29 cellular contexts compared by ENCODE assay signal in genomic region chr7:11153694-11154093, GRCh38.
DNase-seq lines count a peak whose midpoint lies in the region; ATAC-seq and TF ChIP-seq lines count a peak whose summit lies in the region.
"Had no signal": no experiment of that assay in that cellular context is flagged by ENCODE, and none has a peak within 500 bp of the region (broad histone marks: within the 10 kb centered on the region; RNA-seq: fewer than 3 reads in every experiment).

No MANE protein-coding gene starts in this region.

- POLR2A ChIA-PET in CD8-positive, alpha-beta memory T cell (lab: Charles Lee) = no interaction called here

- H3K27ac ChIP-seq in DOHH2 (ENCODE audit: low read depth, low read length) (no peak overlapping the region), VCaP (no peak overlapping the region)
- no peak overlapping the region for H3K27ac ChIP-seq in CD8-positive, alpha-beta memory T cell (ENCODE audit: low read depth, low read length)
- H3K27ac ChIP-seq: coronary artery, esophagus squamous epithelium, gastroesophageal sphincter, sigmoid colon, SK-N-MC, tibial artery had no signal

- H4K20me1 ChIP-seq in DOHH2 (ENCODE audit: control insufficient read depth, insufficient read depth, low read depth, low read length) = no peaks in the 10 kb centered on the region

- TF ChIP-seq CTCF in DOHH2 (IDR thresholded peaks at IDR 0.05; ENCODE audit: low read depth, low read length, poor library complexity, severe bottlenecking) = peak; percentile 24
- TF ChIP-seq CTCF in LNCaP clone FGC (IDR thresholded peaks at IDR 0.05; ENCODE audit: control insufficient read depth, extremely low read depth, insufficient read depth) = 0 out of 2 replicates have a peak, but pooled peaks have one; percentile 1
- peak; percentile 63 for TF ChIP-seq CTCF in VCaP (conservative IDR thresholded peaks at IDR 0.05)

- no peak overlapping the region for H3K4me2 ChIP-seq in DOHH2 (ENCODE audit: low read length)

- no peaks in the 10 kb centered on the region for H3K9me3 ChIP-seq in DOHH2 (ENCODE audit: control insufficient read depth, insufficient read depth, low read length)
- H3K9me3 ChIP-seq in CD8-positive, alpha-beta memory T cell (ENCODE audit: low read length) = no peaks in the 10 kb centered on the region
- H3K9me3 ChIP-seq: esophagus squamous epithelium, gastroesophageal sphincter, sigmoid colon, tibial artery had no signal

- DNase-seq in LNCaP clone FGC (ENCODE audit: low read depth) (no peak), left lobe of liver (ENCODE audit: low spot score) (no peak), cerebellar cortex (ENCODE audit: low spot score) (no peak), activated gamma-delta T cell (lab: John Stamatoyannopoulos, UW) (no peak), NCI-H526 treated with DMSO at 0.1 percent for 48 hours (lab: John Stamatoyannopoulos, UW) (no peak)
- DNase-seq in CD8-positive, alpha-beta memory T cell = no peak
- DNase-seq: activated CD4-positive, alpha-beta T cell treated with anti-CD3 and anti-CD28 coated beads for 48 hours; activated T-cell treated with anti-CD3 and anti-CD28 coated beads, Interleukin-2, amount 50 U/mL, for 24 hours; amniotic stem cell; CD4-positive, CD25-positive, alpha-beta regulatory T cell; esophagus squamous epithelium; GDM1; HCEC 1CT; hypothalamus; NCI-H1105; NCI-H2081 treated with DMSO at 0.1 percent for 48 hours; NCI-H510A; nephron progenitor cell; posterior cingulate gyrus; RPMI8226; sigmoid colon; stimulated activated naive CD4-positive, alpha-beta T cell treated with Interleukin-2 at 50 U/mL for 16 hours; T-helper 2 cell; tibial artery had no signal

- H3K4me3 Mint-ChIP-seq in CD8-positive, alpha-beta memory T cell = no peak overlapping the region
- H3K4me3 Mint-ChIP-seq: activated T-cell treated with anti-CD3 and anti-CD28 coated beads, Interleukin-2, amount 50 U/mL, for 24 hours; CD4-positive, CD25-positive, alpha-beta regulatory T cell; nephron progenitor cell had no signal

- peaks cover 0 to 4% (median 0%) of the 10 kb centered on the region in 3 donors for H3K4me1 Mint-ChIP-seq in CD8-positive, alpha-beta memory T cell
- H3K4me1 Mint-ChIP-seq: nephron progenitor cell had no signal

- H3K4me1 ChIP-seq in DOHH2 (ENCODE audit: control insufficient read depth, low read length) = no peaks in the 10 kb centered on the region
- H3K4me1 ChIP-seq in CD8-positive, alpha-beta memory T cell (ENCODE audit: insufficient read depth, low read length) = no peaks in the 10 kb centered on the region
- H3K4me1 ChIP-seq: esophagus squamous epithelium, gastroesophageal sphincter, sigmoid colon, tibial artery had no signal

- ATAC-seq in left lobe of liver = peak; percentile 83
- ATAC-seq: gastroesophageal sphincter had no signal

- H3K27me3 Mint-ChIP-seq in CD8-positive, alpha-beta memory T cell = no peaks in the 10 kb centered on the region
- H3K27me3 Mint-ChIP-seq: activated T-cell treated with anti-CD3 and anti-CD28 coated beads, Interleukin-2, amount 50 U/mL, for 24 hours; CD4-positive, CD25-positive, alpha-beta regulatory T cell had no signal

- no peak overlapping the region for H3K4me3 ChIP-seq in DOHH2 (ENCODE audit: low read length)
- H3K4me3 ChIP-seq in LNCaP clone FGC (ENCODE audit: low read depth, low read length) = no peak overlapping the region
- H3K4me3 ChIP-seq in CD8-positive, alpha-beta memory T cell (ENCODE audit: low read length) = no peak overlapping the region
- H3K4me3 ChIP-seq: coronary artery, esophagus squamous epithelium, gastroesophageal sphincter, sigmoid colon, SK-N-MC, tibial artery had no signal

- H3F3A ChIP-seq in DOHH2 (ENCODE audit: control insufficient read depth, insufficient read depth) = no peaks in the 10 kb centered on the region

- H3K79me2 ChIP-seq in DOHH2 (ENCODE audit: control insufficient read depth, low read length) = no peaks in the 10 kb centered on the region

- no peak overlapping the region for H3K27ac Mint-ChIP-seq in CD8-positive, alpha-beta memory T cell
- H3K27ac Mint-ChIP-seq: activated T-cell treated with anti-CD3 and anti-CD28 coated beads, Interleukin-2, amount 50 U/mL, for 24 hours; CD4-positive, CD25-positive, alpha-beta regulatory T cell; nephron progenitor cell had no signal

- H3K27me3 ChIP-seq in DOHH2 (ENCODE audit: control insufficient read depth, low read length) = no peaks in the 10 kb centered on the region
- H3K27me3 ChIP-seq in CD8-positive, alpha-beta memory T cell (ENCODE audit: insufficient read depth, low read length, poor library complexity, severe bottlenecking) = no peaks in the 10 kb centered on the region
- H3K27me3 ChIP-seq: esophagus squamous epithelium, gastroesophageal sphincter, sigmoid colon, tibial artery had no signal

- H3K36me3 Mint-ChIP-seq in CD8-positive, alpha-beta memory T cell = peaks cover 0 to 4% (median 3%) of the 10 kb centered on the region in 3 donors

- CTCF ChIA-PET in CD8-positive, alpha-beta memory T cell (lab: Charles Lee) = no interaction called here

- H3K9me3 Mint-ChIP-seq in CD8-positive, alpha-beta memory T cell = no peaks in the 10 kb centered on the region
- H3K9me3 Mint-ChIP-seq: activated T-cell treated with anti-CD3 and anti-CD28 coated beads, Interleukin-2, amount 50 U/mL, for 24 hours; nephron progenitor cell had no signal

- H3K36me3 ChIP-seq in DOHH2 (ENCODE audit: control insufficient read depth, low read length) = no peaks in the 10 kb centered on the region
- H3K36me3 ChIP-seq in CD8-positive, alpha-beta memory T cell (ENCODE audit: insufficient read depth, low read length) = no peaks in the 10 kb centered on the region
- H3K36me3 ChIP-seq: esophagus squamous epithelium, gastroesophageal sphincter, sigmoid colon, tibial artery had no signal

- H3K9me2 ChIP-seq in DOHH2 (replicated peaks; ENCODE audit: control insufficient read depth, low read length) = no peaks in the 10 kb centered on the region

Comparison
In these comparisons a context has a peak if more than half of its experiments do, and no peak if none do; other contexts are left out.
1. CTCF ChIP-seq: peak in every context shown above with its lines; median percentile 63 in VCaP; 24 in DOHH2; 1 in LNCaP clone FGC.